ENCODE assay signal across 1 cellular context in the genomic region with DNA sequence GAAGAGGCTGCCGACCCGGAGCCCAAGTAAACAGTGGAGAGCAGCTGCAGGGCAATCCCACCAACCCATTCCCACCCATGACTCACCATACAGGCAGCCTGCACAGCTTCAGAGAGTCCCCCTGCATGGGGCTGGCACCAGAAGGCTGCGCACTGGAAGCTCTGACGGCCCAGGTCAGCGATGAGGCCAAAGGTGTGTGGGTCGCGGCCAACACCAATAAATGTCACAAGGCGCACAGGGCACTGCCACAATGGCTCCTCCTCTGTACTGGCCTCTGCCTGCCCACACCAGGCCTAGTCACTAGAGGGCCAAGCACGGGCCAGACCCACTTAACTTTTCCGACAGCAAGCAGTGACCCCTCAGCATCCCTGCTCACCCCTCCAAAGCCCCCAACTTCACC.
TF ChIP-seq lines count a peak whose summit lies in the region.

No MANE protein-coding gene starts in this region.

TF ChIP-seq in K562, 482 proteins besides CTCF, POLR2A, EP300 and RAD21:
- TF ChIP-seq, protein P1, sequence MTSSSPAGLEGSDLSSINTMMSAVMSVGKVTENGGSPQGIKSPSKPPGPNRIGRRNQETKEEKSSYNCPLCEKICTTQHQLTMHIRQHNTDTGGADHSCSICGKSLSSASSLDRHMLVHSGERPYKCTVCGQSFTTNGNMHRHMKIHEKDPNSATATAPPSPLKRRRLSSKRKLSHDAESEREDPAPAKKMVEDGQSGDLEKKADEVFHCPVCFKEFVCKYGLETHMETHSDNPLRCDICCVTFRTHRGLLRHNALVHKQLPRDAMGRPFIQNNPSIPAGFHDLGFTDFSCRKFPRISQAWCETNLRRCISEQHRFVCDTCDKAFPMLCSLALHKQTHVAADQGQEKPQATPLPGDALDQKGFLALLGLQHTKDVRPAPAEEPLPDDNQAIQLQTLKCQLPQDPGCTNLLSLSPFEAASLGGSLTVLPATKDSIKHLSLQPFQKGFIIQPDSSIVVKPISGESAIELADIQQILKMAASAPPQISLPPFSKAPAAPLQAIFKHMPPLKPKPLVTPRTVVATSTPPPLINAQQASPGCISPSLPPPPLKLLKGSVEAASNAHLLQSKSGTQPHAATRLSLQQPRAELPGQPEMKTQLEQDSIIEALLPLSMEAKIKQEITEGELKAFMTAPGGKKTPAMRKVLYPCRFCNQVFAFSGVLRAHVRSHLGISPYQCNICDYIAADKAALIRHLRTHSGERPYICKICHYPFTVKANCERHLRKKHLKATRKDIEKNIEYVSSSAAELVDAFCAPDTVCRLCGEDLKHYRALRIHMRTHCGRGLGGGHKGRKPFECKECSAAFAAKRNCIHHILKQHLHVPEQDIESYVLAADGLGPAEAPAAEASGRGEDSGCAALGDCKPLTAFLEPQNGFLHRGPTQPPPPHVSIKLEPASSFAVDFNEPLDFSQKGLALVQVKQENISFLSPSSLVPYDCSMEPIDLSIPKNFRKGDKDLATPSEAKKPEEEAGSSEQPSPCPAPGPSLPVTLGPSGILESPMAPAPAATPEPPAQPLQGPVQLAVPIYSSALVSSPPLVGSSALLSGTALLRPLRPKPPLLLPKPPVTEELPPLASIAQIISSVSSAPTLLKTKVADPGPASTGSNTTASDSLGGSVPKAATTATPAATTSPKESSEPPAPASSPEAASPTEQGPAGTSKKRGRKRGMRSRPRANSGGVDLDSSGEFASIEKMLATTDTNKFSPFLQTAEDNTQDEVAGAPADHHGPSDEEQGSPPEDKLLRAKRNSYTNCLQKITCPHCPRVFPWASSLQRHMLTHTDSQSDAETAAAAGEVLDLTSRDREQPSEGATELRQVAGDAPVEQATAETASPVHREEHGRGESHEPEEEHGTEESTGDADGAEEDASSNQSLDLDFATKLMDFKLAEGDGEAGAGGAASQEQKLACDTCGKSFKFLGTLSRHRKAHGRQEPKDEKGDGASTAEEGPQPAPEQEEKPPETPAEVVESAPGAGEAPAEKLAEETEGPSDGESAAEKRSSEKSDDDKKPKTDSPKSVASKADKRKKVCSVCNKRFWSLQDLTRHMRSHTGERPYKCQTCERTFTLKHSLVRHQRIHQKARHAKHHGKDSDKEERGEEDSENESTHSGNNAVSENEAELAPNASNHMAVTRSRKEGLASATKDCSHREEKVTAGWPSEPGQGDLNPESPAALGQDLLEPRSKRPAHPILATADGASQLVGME (CRISPR knock-in tag; IDR thresholded peaks at IDR 0.05), result no peak
- TF ChIP-seq RBFOX2 (IDR thresholded peaks at IDR 0.05; ENCODE audit: low read depth, low read length), result 0 out of 2 replicates have a peak, but pooled peaks have one; percentile 35
- no peak for TF ChIP-seq HMG20B (CRISPR knock-in tag; IDR thresholded peaks at IDR 0.05)
- TF ChIP-seq GATAD2B (IDR thresholded peaks at IDR 0.05; ENCODE audit: borderline replicate concordance), result no peak
